ENCODE assay signal across 8 cellular contexts in the genomic region with DNA sequence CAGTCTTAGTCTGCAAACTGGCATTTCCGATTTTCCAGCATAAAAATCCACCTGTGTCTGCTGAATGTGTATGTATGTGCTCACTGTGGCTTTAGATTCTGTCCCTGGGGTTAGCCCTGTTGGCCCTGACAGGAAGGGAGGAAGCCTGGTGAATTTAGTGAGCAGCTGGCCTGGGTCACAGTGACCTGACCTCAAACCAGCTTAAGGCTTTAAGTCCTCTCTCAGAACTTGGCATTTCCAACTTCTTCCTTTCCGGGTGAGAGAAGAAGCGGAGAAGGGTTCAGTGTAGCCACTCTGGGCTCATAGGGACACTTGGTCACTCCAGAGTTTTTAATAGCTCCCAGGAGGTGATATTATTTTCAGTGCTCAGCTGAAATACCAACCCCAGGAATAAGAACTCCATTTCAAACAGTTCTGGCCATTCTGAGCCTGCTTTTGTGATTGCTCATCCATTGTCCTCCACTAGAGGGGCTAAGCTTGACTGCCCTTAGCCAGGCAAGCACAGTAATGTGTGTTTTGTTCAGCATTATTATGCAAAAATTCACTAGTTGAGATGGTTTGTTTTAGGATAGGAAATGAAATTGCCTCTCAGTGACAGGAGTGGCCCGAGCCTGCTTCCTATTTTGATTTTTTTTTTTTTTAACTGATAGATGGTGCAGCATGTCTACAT. TPM values are rescaled to one million over a fixed set of nuclear protein-coding genes. Genes with fewer than 3 reads are reported as not detected.
DNase-seq lines count a peak whose midpoint lies in the region; ATAC-seq and FAIRE-seq lines count a peak whose summit lies in the region.

No MANE protein-coding gene starts in this region.

- H3K27me3 Mint-ChIP-seq in naive thymus-derived CD4-positive, alpha-beta T cell, result no peaks in the 10 kb centered on the region

- POLR2A ChIA-PET in naive thymus-derived CD4-positive, alpha-beta T cell (lab: Charles Lee), result interaction anchor here (0.7 to 1.2 kb wide), 2 partner anchors 126 to 173 kb away, joined by 3 to 5 read pairs; no protein-coding TSS in a partner anchor

- ATAC-seq in naive thymus-derived CD4-positive, alpha-beta T cell, result peak; percentile 39
- ATAC-seq in HG03520 (IDR thresholded peaks at IDR 0.05; ENCODE audit: unreplicated experiment) (no peak), GM18858 (IDR thresholded peaks at IDR 0.05; ENCODE audit: unreplicated experiment) (no peak), HG03097 (IDR thresholded peaks at IDR 0.05; ENCODE audit: low FRiP score, unreplicated experiment) (no peak)

- H3K4me3 ChIP-seq in naive thymus-derived CD4-positive, alpha-beta T cell (ENCODE audit: low read length), result no peak overlapping the region

- H3K36me3 ChIP-seq in naive thymus-derived CD4-positive, alpha-beta T cell (ENCODE audit: control insufficient read depth in 2 of 3, insufficient read depth in 3 of 3, low read length in 3 of 3), result peaks cover 6 to 36% (median 13%) of the 10 kb centered on the region in 3 experiments

- H3K27me3 ChIP-seq in naive thymus-derived CD4-positive, alpha-beta T cell (ENCODE audit: control insufficient read depth in 2 of 2, insufficient read depth in 2 of 2, low read length in 2 of 2), result no peaks in the 10 kb centered on the region

- peak overlapping the region in 1 of 10 donors; percentile 25 for H3K4me3 Mint-ChIP-seq in naive thymus-derived CD4-positive, alpha-beta T cell

- DNase-seq in GM03348 (ENCODE audit: low spot score), result peak; percentile 58
- DNase-seq in NAMALWA (ENCODE audit: low spot score), result peak; percentile 36
- peak; percentile 87 for DNase-seq in dermis blood vessel endothelial cell
- DNase-seq in naive thymus-derived CD4-positive, alpha-beta T cell, result no peak
- DNase-seq in GM19239 (ENCODE audit: insufficient read length, low spot score), result no peak

- H3K4me1 ChIP-seq in naive thymus-derived CD4-positive, alpha-beta T cell (ENCODE audit: control insufficient read depth in 2 of 2, insufficient read depth in 2 of 2, low read length in 2 of 2), result peaks cover 0 to 11% of the 10 kb centered on the region in 2 donors

- no peaks in the 10 kb centered on the region for H3K9me3 ChIP-seq in naive thymus-derived CD4-positive, alpha-beta T cell (ENCODE audit: control insufficient read depth in 2 of 3, low read length in 3 of 3)

- peaks cover 23 to 58% (median 35%) of the 10 kb centered on the region in 7 donors for H3K4me1 Mint-ChIP-seq in naive thymus-derived CD4-positive, alpha-beta T cell

- H3K27ac ChIP-seq in naive thymus-derived CD4-positive, alpha-beta T cell (ENCODE audit: low read depth, low read length), result no peak overlapping the region

- intact Hi-C loops in naive thymus-derived CD4-positive, alpha-beta T cell (cut with micrococcal nuclease), result loop anchor here (5.0 to 10.0 kb wide), 2 partner anchors 368 to 581 kb away; no protein-coding TSS in a partner anchor

- H3K36me3 Mint-ChIP-seq in naive thymus-derived CD4-positive, alpha-beta T cell, result peaks cover 7 to 29% (median 15%) of the 10 kb centered on the region in 5 donors

- no peak for FAIRE-seq in GM19239 (lab: Jason Lieb, UNC)

- no peaks in the 10 kb centered on the region for H3K9me3 Mint-ChIP-seq in naive thymus-derived CD4-positive, alpha-beta T cell

- peak overlapping the region in 8 of 9 donors; percentile 16 to 77 (median 65) for H3K27ac Mint-ChIP-seq in naive thymus-derived CD4-positive, alpha-beta T cell

- CTCF ChIA-PET in naive thymus-derived CD4-positive, alpha-beta T cell (lab: Charles Lee), result interaction anchor here (0.7 to 1.4 kb wide), 4 partner anchors 13 to 50 kb away, joined by 3 to 4 read pairs (median 3); no protein-coding TSS in a partner anchor

RNA-seq across cellular contexts. Expression of a gene that starts 2.5 kb away (rescaled TPM):
- 7.3 and 21.5 TPM in 2 replicates for total RNA-seq in dermis blood vessel endothelial cell
- total RNA-seq in naive thymus-derived CD4-positive, alpha-beta T cell, result 1 to 10 TPM in 3 of 5 experiments, under 1 TPM in 2; 0.24 to 1.8 (median 1.1) TPM
- not detected for polyA plus RNA-seq in naive thymus-derived CD4-positive, alpha-beta T cell

RNA-seq across cellular contexts. Expression of a gene that starts 47.6 kb away (rescaled TPM):
- 36.8 and 50.4 TPM in 2 replicates for total RNA-seq in dermis blood vessel endothelial cell
- total RNA-seq in naive thymus-derived CD4-positive, alpha-beta T cell, result 100 to 1,000 TPM in 4 of 5 experiments, 10 to 100 TPM in 1; 95.8 to 211 (median 124) TPM
- polyA plus RNA-seq in naive thymus-derived CD4-positive, alpha-beta T cell, result 10 to 100 TPM; 11.8 to 21.3 TPM

Comparison
In these comparisons a context has a peak if more than half of its experiments do, and no peak if none do; other contexts are left out.
1. DNase-seq: peak in GM03348 (single experiment), NAMALWA (single experiment) and dermis blood vessel endothelial cell (single experiment); none in naive thymus-derived CD4-positive, alpha-beta T cell (0 of 9) and GM19239 (single experiment).